21 cellular contexts compared by ENCODE assay signal in genomic region chr19:5025027-5025426, GRCh38.
"Had no signal": no experiment of that assay in that cellular context is flagged by ENCODE, and none has a peak within 500 bp of the region (broad histone marks: within the 10 kb centered on the region; RNA-seq: fewer than 3 reads in every experiment).

No MANE protein-coding gene starts in this region.

- H3K4me3 ChIP-seq: body of pancreas, dorsolateral prefrontal cortex, lung, ovary, right lobe of liver, tibial nerve, uterus had no signal

- H3K4me1 ChIP-seq: right lobe of liver had no signal

- H3K9me3 ChIP-seq: body of pancreas, ovary, right lobe of liver, tibial nerve, uterus had no signal

- H3K27me3 ChIP-seq: body of pancreas, dorsolateral prefrontal cortex, ovary, right lobe of liver, tibial nerve, uterus had no signal

- H3K36me3 ChIP-seq: ovary, right lobe of liver, uterus had no signal

- ATAC-seq: activated CD8-positive, alpha-beta T cell treated with anti-CD3 and anti-CD28 coated beads for 36 hours; body of pancreas; left colon; right lobe of liver; stimulated activated naive CD8-positive, alpha-beta T cell treated with anti-CD3 and anti-CD28 coated beads, Interleukin-15, Interleukin-2, amounts not matched to agents 100 U/mL and 50 U/mL, for 24 hours had no signal

- DNase-seq: activated CD4-positive, alpha-beta T cell treated with anti-CD3 and anti-CD28 coated beads, Interleukin-2, amount 10 ng/mL, durations not matched to agents 24 days and 14 days; activated CD4-positive, CD25-positive, alpha-beta regulatory T cell; activated CD8-positive, alpha-beta T cell treated with anti-CD3 and anti-CD28 coated beads for 36 hours; activated naive CD4-positive, alpha-beta T cell treated with anti-CD3 and anti-CD28 coated beads for 36 hours; activated T-cell treated with anti-CD3 and anti-CD28 coated beads, Interleukin-2, amount 50 U/mL, for 24 hours; body of pancreas; central memory CD4-positive, alpha-beta T cell; dorsolateral prefrontal cortex; endodermal cell; foreskin fibroblast; hippocampal formation; islet precursor cell; left colon; right lobe of liver; stimulated activated CD8-positive, alpha-beta memory T cell treated with anti-CD3 and anti-CD28 coated beads, Interleukin-4, amount 100 ng/mL, for 48 hours; stimulated activated naive CD8-positive, alpha-beta T cell treated with anti-CD3 and anti-CD28 coated beads, Interleukin-15, Interleukin-2, amounts not matched to agents 100 U/mL and 50 U/mL, for 24 hours had no signal

- H3K27ac ChIP-seq: body of pancreas, epithelial cell of prostate, right lobe of liver, tibial nerve had no signal
